Comparison of ENCODE assay signal across 16 cellular contexts in genomic region chr11:70419307-70420007, GRCh38. TPM values are rescaled to one million over a fixed set of nuclear protein-coding genes. Genes with fewer than 3 reads are reported as not detected.
DNase-seq lines count a peak whose midpoint lies in the region; ATAC-seq and TF ChIP-seq lines count a peak whose summit lies in the region.
"Had no signal": no experiment of that assay in that cellular context is flagged by ENCODE, and none has a peak within 500 bp of the region (broad histone marks: within the 10 kb centered on the region; RNA-seq: fewer than 3 reads in every experiment).

No MANE protein-coding gene starts in this region.

- peaks cover 47% of the 10 kb centered on the region for H3K79me2 ChIP-seq in osteoblast (ENCODE audit: insufficient read depth, low read length)

- H3K36me3 Mint-ChIP-seq in MCF 10A (ENCODE audit: insufficient read depth, unreplicated experiment) = peaks cover 88% of the 10 kb centered on the region
- H3K36me3 Mint-ChIP-seq in WTC11 = peaks cover 80% of the 10 kb centered on the region
- peaks cover 50% of the 10 kb centered on the region for H3K36me3 Mint-ChIP-seq in chondrocyte (ENCODE audit: low read depth)

- H3K4me3 ChIP-seq in breast epithelium (no peak overlapping the region), osteoblast (ENCODE audit: insufficient read depth, low read length) (no peak overlapping the region)
- H3K4me3 ChIP-seq: BLaER1 had no signal

- H3K27ac Mint-ChIP-seq in MCF 10A (ENCODE audit: low read depth, unreplicated experiment) (no peak overlapping the region), WTC11 (peak overlapping the region; percentile 58; the same call in 1 of the 2 replicates), chondrocyte (ENCODE audit: unreplicated experiment) (peak overlapping the region; percentile 54)

- BruUV-seq in MCF 10A (replicated peaks; lab: Mats Ljungman, UMichigan) = TSS peak; percentile 17

- H3K9me3 ChIP-seq in breast epithelium (no peaks in the 10 kb centered on the region), osteoblast (ENCODE audit: low read depth, low read length) (no peaks in the 10 kb centered on the region)
- H3K9me3 ChIP-seq: BLaER1 had no signal

- POLR2A ChIA-PET in MCF 10A (lab: Yijun Ruan, JAX) = interaction anchor here (1.0 kb wide), 1 partner anchor 110 kb away, joined by 3 read pairs; no protein-coding TSS in a partner anchor
- POLR2A ChIA-PET in WTC11 (lab: Charles Lee) = no interaction called here

- H3K9me3 Mint-ChIP-seq in MCF 10A (ENCODE audit: unreplicated experiment) = no peaks in the 10 kb centered on the region
- H3K9me3 Mint-ChIP-seq in WTC11 = no peaks in the 10 kb centered on the region
- no peaks in the 10 kb centered on the region for H3K9me3 Mint-ChIP-seq in chondrocyte (ENCODE audit: low read depth)
- H3K9me3 Mint-ChIP-seq: H9 had no signal

- intact Hi-C loops in MCF 10A (cut with micrococcal nuclease) = no loop called here
- intact Hi-C loops in breast epithelium (cut with DNase I; ENCODE audit: low total_unique reads) = no loop called here

- H3K4me1 ChIP-seq in breast epithelium (no peaks in the 10 kb centered on the region), osteoblast (ENCODE audit: insufficient read depth, low read length) (peaks cover 28% of the 10 kb centered on the region)

- CTCF ChIA-PET in MCF 10A (lab: Yijun Ruan, JAX) (no interaction called here), WTC11 (lab: Charles Lee) (no interaction called here)

- no peaks in the 10 kb centered on the region for H3K27me3 Mint-ChIP-seq in MCF 10A (ENCODE audit: insufficient read depth, unreplicated experiment)
- H3K27me3 Mint-ChIP-seq in WTC11 (ENCODE audit: low read depth) = no peaks in the 10 kb centered on the region
- no peaks in the 10 kb centered on the region for H3K27me3 Mint-ChIP-seq in chondrocyte (ENCODE audit: low read depth)

- H4K20me1 ChIP-seq in osteoblast (ENCODE audit: insufficient read depth, low read length) = peaks cover 72% of the 10 kb centered on the region

- no peak for TF ChIP-seq CTCF in MCF 10A (IDR thresholded peaks at IDR 0.05; ENCODE audit: unreplicated experiment)
- TF ChIP-seq CTCF in breast epithelium (IDR thresholded peaks at IDR 0.05) = no peak
- TF ChIP-seq CTCF in WTC11 (IDR thresholded peaks at IDR 0.05) = no peak
- TF ChIP-seq CTCF in chondrocyte (IDR thresholded peaks at IDR 0.05) = no peak
- TF ChIP-seq CTCF in osteoblast (IDR thresholded peaks at IDR 0.05; ENCODE audit: extremely low read depth, low read depth, low read length) = no peak

- no peak for DNase-seq in MCF 10A (ENCODE audit: unreplicated experiment)
- DNase-seq in breast epithelium (ENCODE audit: low spot score in 2 of 2) = no peak
- DNase-seq in WTC11 (ENCODE audit: low spot score) = no peak
- no peak for DNase-seq in chondrocyte (ENCODE audit: low spot score)
- DNase-seq in osteoblast (ENCODE audit: insufficient read length, low spot score, missing footprints) = peak; percentile 45
- DNase-seq in cortex of kidney (lab: John Stamatoyannopoulos, UW) = no peak
- DNase-seq in stimulated activated CD4-positive, alpha-beta T cell treated with anti-CD3 and anti-CD28 coated beads, Interleukin-15, amount 100 ng/mL, for 24 hours = no peak
- DNase-seq: AML-193, DMS153, DMS79 treated with DMSO at 0.1 percent for 48 hours, GOT3, H9 had no signal

- H3K27me3 ChIP-seq in breast epithelium (no peaks in the 10 kb centered on the region), osteoblast (ENCODE audit: insufficient read depth, low read length) (no peaks in the 10 kb centered on the region)

- no peak overlapping the region for H2AFZ ChIP-seq in osteoblast (ENCODE audit: low read length)

- no peak overlapping the region for H3K4me2 ChIP-seq in osteoblast (ENCODE audit: insufficient read depth, low read length)
- H3K4me2 ChIP-seq: BLaER1 had no signal

- H3K4me1 Mint-ChIP-seq in MCF 10A (ENCODE audit: insufficient read depth, unreplicated experiment) = no peaks in the 10 kb centered on the region
- H3K4me1 Mint-ChIP-seq in WTC11 = peaks cover 17% of the 10 kb centered on the region
- H3K4me1 Mint-ChIP-seq in chondrocyte (ENCODE audit: low read depth) = peaks cover 32% of the 10 kb centered on the region

- ATAC-seq in WTC11 (no peak), HG03432 (IDR thresholded peaks at IDR 0.05; ENCODE audit: unreplicated experiment) (no peak)

- H3K36me3 ChIP-seq in breast epithelium (peaks cover 13% of the 10 kb centered on the region), osteoblast (ENCODE audit: insufficient read depth, low read length) (peaks cover 82% of the 10 kb centered on the region)
- H3K36me3 ChIP-seq: BLaER1 had no signal

- H3K4me3 Mint-ChIP-seq in MCF 10A (ENCODE audit: unreplicated experiment) = no peak overlapping the region
- H3K4me3 Mint-ChIP-seq in WTC11 = no peak overlapping the region
- H3K4me3 Mint-ChIP-seq in chondrocyte (ENCODE audit: unreplicated experiment) = no peak overlapping the region
- H3K4me3 Mint-ChIP-seq: H9 had no signal

- H3K27ac ChIP-seq in breast epithelium (no peak overlapping the region), osteoblast (ENCODE audit: low read depth, low read length) (peak overlapping the region; percentile 29)
- H3K27ac ChIP-seq: 22Rv1, BLaER1, HL-60 had no signal

- TF ChIP-seq POLR2A in breast epithelium (IDR thresholded peaks at IDR 0.05) = no peak

TF ChIP-seq in WTC11, 78 proteins besides CTCF, POLR2A, EP300 and RAD21:
- no peak for TF ChIP-seq ZNF396 (CRISPR knock-in tag; IDR thresholded peaks at IDR 0.05; ENCODE audit: borderline replicate concordance)
- TF ChIP-seq RORB (CRISPR knock-in tag; IDR thresholded peaks at IDR 0.05) = no peak
- TF ChIP-seq GABPB1 (CRISPR knock-in tag; IDR thresholded peaks at IDR 0.05) = no peak

RNA-seq across cellular contexts. Expression of gene CTTN, which starts 21.1 kb away (rescaled TPM):
- total RNA-seq in MCF 10A (2022) = 264 and 294 TPM in 2 replicates
- total RNA-seq in breast epithelium = 100 to 1,000 TPM; 283 to 306 (median 285) TPM
- total RNA-seq in WTC11 (2021) = 216 to 281 TPM (median 222 TPM) in 3 replicates
- total RNA-seq in chondrocyte = 290 to 314 TPM (median 307 TPM) in 3 replicates
- 426 and 429 TPM in 2 replicates for total RNA-seq in osteoblast
